8 cellular contexts compared by ENCODE assay signal in genomic region chr12:42143401-42144173, GRCh38. TPM values are rescaled to one million over a fixed set of nuclear protein-coding genes. Genes with fewer than 3 reads are reported as not detected.
A peak's percentile ranks its signal among the peaks of the same experiment; 100 is the strongest.
DNase-seq lines count a peak whose midpoint lies in the region; ATAC-seq and TF ChIP-seq lines count a peak whose summit lies in the region.

No MANE protein-coding gene starts in this region.

- 19 to 22% (median 21%) methylated on average over 14 of the region's 14 CpGs for WGBS in heart left ventricle, 4 donors

- intact Hi-C loops in heart left ventricle (cut with DNase I) (loop anchor here (1.0 to 10.0 kb wide), 8 partner anchors 89 to 431 kb away; partner anchors contain the start of genes YAF2 (in 5 of the 10), PPHLN1 (in 3 of the 10) and ZCRB1 (in 3 of the 10)), left ventricle myocardium superior (cut with micrococcal nuclease) (loop anchor here (10.0 kb wide), 1 partner anchor 91 kb away; the partner anchor contains the start of gene YAF2)

- DNase-seq in heart left ventricle (no peak), left ventricle myocardium superior (no peak), iPS-NIHi11 (ENCODE audit: low spot score) (peak; percentile 42), HEK293T (ENCODE audit: extremely low spot score) (no peak)
- DNase-seq in activated naive CD8-positive, alpha-beta T cell treated with anti-CD3 and anti-CD28 coated beads for 36 hours = no peak
- no peak for DNase-seq in stimulated activated effector memory CD8-positive, alpha-beta T cell treated with anti-CD3 and anti-CD28 coated beads, Interleukin-12 subunit alpha, Interleukin-12 subunit beta, amount 100 ng/mL, for 72 hours (ENCODE audit: low spot score in 2 of 2)

- H3K27ac Mint-ChIP-seq in activated naive CD8-positive, alpha-beta T cell treated with anti-CD3 and anti-CD28 coated beads for 36 hours = peak overlapping the region; percentile 75
- peak overlapping the region; percentile 75 for H3K27ac Mint-ChIP-seq in stimulated activated effector memory CD8-positive, alpha-beta T cell treated with anti-CD3 and anti-CD28 coated beads, Interleukin-12 subunit alpha, Interleukin-12 subunit beta, amount 100 ng/mL, for 72 hours

- ATAC-seq in heart left ventricle (no peak), left ventricle myocardium superior (no peak), GM19463 (IDR thresholded peaks at IDR 0.05; ENCODE audit: unreplicated experiment) (no peak)
- ATAC-seq in stimulated activated effector memory CD8-positive, alpha-beta T cell treated with anti-CD3 and anti-CD28 coated beads, Interleukin-12 subunit alpha, Interleukin-12 subunit beta, amount 100 ng/mL, for 72 hours = no peak

- peak overlapping the region; percentile 96 for H3K4me3 Mint-ChIP-seq in activated naive CD8-positive, alpha-beta T cell treated with anti-CD3 and anti-CD28 coated beads for 36 hours
- peak overlapping the region; percentile 80 for H3K4me3 Mint-ChIP-seq in stimulated activated effector memory CD8-positive, alpha-beta T cell treated with anti-CD3 and anti-CD28 coated beads, Interleukin-12 subunit alpha, Interleukin-12 subunit beta, amount 100 ng/mL, for 72 hours

- peaks cover 3% of the 10 kb centered on the region for H3K36me3 Mint-ChIP-seq in activated naive CD8-positive, alpha-beta T cell treated with anti-CD3 and anti-CD28 coated beads for 36 hours
- no peaks in the 10 kb centered on the region for H3K36me3 Mint-ChIP-seq in stimulated activated effector memory CD8-positive, alpha-beta T cell treated with anti-CD3 and anti-CD28 coated beads, Interleukin-12 subunit alpha, Interleukin-12 subunit beta, amount 100 ng/mL, for 72 hours

- H3K4me1 ChIP-seq in heart left ventricle = peaks cover 0 to 42% (median 20%) of the 10 kb centered on the region in 12 donors

- H3K4me3 ChIP-seq in heart left ventricle = peak overlapping the region; percentile 67 to 96 (median 86)

- H3K27ac ChIP-seq in heart left ventricle = peak overlapping the region in 11 of 12 donors; percentile 83 to 92 (median 87)
- H3K27ac ChIP-seq in KOPT-K1 (ENCODE audit: low read depth, low read length, poor library complexity, severe bottlenecking) = peak overlapping the region; percentile 56

- no peak for TF ChIP-seq POLR2A in heart left ventricle (IDR thresholded peaks at IDR 0.05)

- H3K9me3 Mint-ChIP-seq in activated naive CD8-positive, alpha-beta T cell treated with anti-CD3 and anti-CD28 coated beads for 36 hours = no peaks in the 10 kb centered on the region
- H3K9me3 Mint-ChIP-seq in stimulated activated effector memory CD8-positive, alpha-beta T cell treated with anti-CD3 and anti-CD28 coated beads, Interleukin-12 subunit alpha, Interleukin-12 subunit beta, amount 100 ng/mL, for 72 hours = no peaks in the 10 kb centered on the region

- no peaks in the 10 kb centered on the region for H3K36me3 ChIP-seq in heart left ventricle
- no peaks in the 10 kb centered on the region for H3K36me3 ChIP-seq in KOPT-K1 (ENCODE audit: insufficient read depth, low read length)

- H3K9me3 ChIP-seq in heart left ventricle (no peaks in the 10 kb centered on the region), KOPT-K1 (ENCODE audit: insufficient read depth, low read length, poor library complexity, severe bottlenecking) (no peaks in the 10 kb centered on the region)

- H3K27me3 ChIP-seq in heart left ventricle = no peaks in the 10 kb centered on the region

- peaks cover 40% of the 10 kb centered on the region for H3K4me1 Mint-ChIP-seq in activated naive CD8-positive, alpha-beta T cell treated with anti-CD3 and anti-CD28 coated beads for 36 hours
- H3K4me1 Mint-ChIP-seq in stimulated activated effector memory CD8-positive, alpha-beta T cell treated with anti-CD3 and anti-CD28 coated beads, Interleukin-12 subunit alpha, Interleukin-12 subunit beta, amount 100 ng/mL, for 72 hours = peaks cover 39% of the 10 kb centered on the region

- TF ChIP-seq CTCF in heart left ventricle (IDR thresholded peaks at IDR 0.05) = no peak

- CTCF ChIA-PET in HEK293T (lab: Yijun Ruan, JAX) = no interaction called here

- POLR2A ChIA-PET in HEK293T (lab: Yijun Ruan, JAX) = interaction anchor here (1.0 kb wide), 1 partner anchor 183 kb away, joined by 3 read pairs; the partner anchor contains the start of genes PPHLN1 and ZCRB1

- no peaks in the 10 kb centered on the region for H3K27me3 Mint-ChIP-seq in activated naive CD8-positive, alpha-beta T cell treated with anti-CD3 and anti-CD28 coated beads for 36 hours

TF ChIP-seq in HEK293T, 16 proteins besides CTCF, POLR2A, EP300 and RAD21:
- no peak for TF ChIP-seq CTBP1 (IDR thresholded peaks at IDR 0.05; ENCODE audit: borderline replicate concordance)
- no peak for TF ChIP-seq BHLHE40 (IDR thresholded peaks at IDR 0.05; ENCODE audit: borderline replicate concordance)
- no peak for TF ChIP-seq PKNOX1 (IDR thresholded peaks at IDR 0.05)
- no peak for TF ChIP-seq SP1 (IDR thresholded peaks at IDR 0.05)
- TF ChIP-seq ARNT (IDR thresholded peaks at IDR 0.05) = no peak
- no peak for TF ChIP-seq L3MBTL2 (conservative IDR thresholded peaks at IDR 0.05)
- no peak for TF ChIP-seq FOXA1 (IDR thresholded peaks at IDR 0.05)
- no peak for TF ChIP-seq HDGF (IDR thresholded peaks at IDR 0.05; ENCODE audit: borderline replicate concordance)
- TF ChIP-seq FOXM1 (IDR thresholded peaks at IDR 0.05; ENCODE audit: borderline replicate concordance) = no peak
- no peak for TF ChIP-seq LEF1 (IDR thresholded peaks at IDR 0.05; ENCODE audit: borderline replicate concordance)

RNA-seq across cellular contexts. Expression of gene GXYLT1, which starts 1.1 kb away (rescaled TPM):
- total RNA-seq in heart left ventricle = 1 to 10 TPM; 3.9 to 8.3 (median 6.3) TPM
- 1 to 10 TPM; 1.4 to 3.4 TPM for polyA plus RNA-seq in heart left ventricle
- 4.8 TPM for total RNA-seq in left ventricle myocardium superior
- total RNA-seq in activated naive CD8-positive, alpha-beta T cell treated with anti-CD3 and anti-CD28 coated beads for 36 hours = 1 to 10 TPM; 7.0 to 7.1 TPM
